ENCODE assay signal across 25 cellular contexts in the genomic region with DNA sequence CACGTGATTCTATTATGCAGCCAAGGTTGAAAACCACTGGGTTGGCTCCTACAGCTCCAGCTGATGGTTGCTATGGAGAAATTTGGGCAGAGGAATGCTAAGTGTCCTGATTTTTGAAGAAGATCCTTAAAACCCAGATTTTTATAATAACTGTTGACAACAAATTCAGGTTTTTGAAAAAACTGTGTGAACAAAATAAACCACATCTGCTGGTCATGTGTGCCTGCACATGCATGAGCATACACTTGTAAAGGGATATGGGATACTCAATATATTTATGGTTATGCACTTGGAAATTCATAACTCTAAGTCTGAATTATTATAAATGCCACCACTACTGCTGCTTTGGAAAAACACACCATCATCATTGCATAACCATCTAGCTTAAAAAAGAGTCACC.
"Had no signal": no experiment of that assay in that cellular context is flagged by ENCODE, and none has a peak within 500 bp of the region (broad histone marks: within the 10 kb centered on the region; RNA-seq: fewer than 3 reads in every experiment).

No MANE protein-coding gene starts in this region.

- H3K4me3 ChIP-seq: colonic mucosa, esophagus muscularis mucosa, gastrocnemius medialis, heart right ventricle, left ventricle myocardium inferior, lower lobe of right lung, mucosa of descending colon had no signal

- H3K36me3 ChIP-seq: colonic mucosa, esophagus muscularis mucosa, gastrocnemius medialis, heart right ventricle, left ventricle myocardium inferior, lower lobe of right lung had no signal

- H3K4me1 Mint-ChIP-seq: naive B cell; naive thymus-derived CD8-positive, alpha-beta T cell had no signal

- H3K4me1 ChIP-seq: colonic mucosa had no signal

- H3K27me3 ChIP-seq: colonic mucosa, esophagus muscularis mucosa, gastrocnemius medialis, heart right ventricle had no signal

- H3K9me3 ChIP-seq: colonic mucosa, esophagus muscularis mucosa, gastrocnemius medialis, heart right ventricle, left ventricle myocardium inferior, lower lobe of right lung, mucosa of descending colon had no signal

- H3K27ac Mint-ChIP-seq: dendritic cell treated with granulocyte-macrophage colony-stimulating factor and Interleukin-4, amounts not matched to agents 40 ng/mL and 50 ng/mL, for 4 days; mesothelial cell of epicardium; naive B cell; naive thymus-derived CD8-positive, alpha-beta T cell had no signal

- ATAC-seq: gastrocnemius medialis; heart right ventricle; left colon; left lobe of liver; lower lobe of right lung; mucosa of descending colon; naive thymus-derived CD8-positive, alpha-beta T cell had no signal

- DNase-seq: colonic mucosa; cortex of kidney; effector CD4-positive, alpha-beta T cell; effector memory CD4-positive, alpha-beta T cell; foreskin fibroblast; foreskin melanocyte; gastrocnemius medialis; glutamatergic neuron; head of caudate nucleus; heart right ventricle; hippocampal formation; islet precursor cell; kidney; kidney glomerular epithelial cell; left colon; left ventricle myocardium inferior; lower lobe of right lung; mesenchymal stem cell; mucosa of descending colon; naive B cell; naive thymus-derived CD8-positive, alpha-beta T cell had no signal

- H3K27ac ChIP-seq: colonic mucosa, esophagus muscularis mucosa, gastrocnemius medialis, heart right ventricle, left ventricle myocardium inferior, lower lobe of right lung had no signal

- H3K27me3 Mint-ChIP-seq: dendritic cell treated with granulocyte-macrophage colony-stimulating factor and Interleukin-4, amounts not matched to agents 40 ng/mL and 50 ng/mL, for 4 days; naive B cell; naive thymus-derived CD8-positive, alpha-beta T cell had no signal

- H3K4me3 Mint-ChIP-seq: dendritic cell treated with granulocyte-macrophage colony-stimulating factor and Interleukin-4, amounts not matched to agents 40 ng/mL and 50 ng/mL, for 4 days; mesothelial cell of epicardium; naive B cell; naive thymus-derived CD8-positive, alpha-beta T cell had no signal

- H3K36me3 Mint-ChIP-seq: mesothelial cell of epicardium; naive B cell; naive thymus-derived CD8-positive, alpha-beta T cell had no signal

- H3K9me3 Mint-ChIP-seq: dendritic cell treated with granulocyte-macrophage colony-stimulating factor and Interleukin-4, amounts not matched to agents 40 ng/mL and 50 ng/mL, for 4 days; mesothelial cell of epicardium had no signal
